13 cellular contexts compared by ENCODE assay signal in genomic region chr2:194363295-194363694, GRCh38.
DNase-seq lines count a peak whose midpoint lies in the region; ATAC-seq and TF ChIP-seq lines count a peak whose summit lies in the region.
"Had no signal": no experiment of that assay in that cellular context is flagged by ENCODE, and none has a peak within 500 bp of the region (broad histone marks: within the 10 kb centered on the region; RNA-seq: fewer than 3 reads in every experiment).

No MANE protein-coding gene starts in this region.

- TF ChIP-seq CTCF in GM20000 (IDR thresholded peaks at IDR 0.05; ENCODE audit: extremely low read depth, missing control alignments): no peak

- peak; percentile 91 for DNase-seq in NCI-H1694 (lab: John Stamatoyannopoulos, UW)
- DNase-seq in NCI-H446 treated with DMSO at 0.1 percent for 48 hours (lab: John Stamatoyannopoulos, UW): peak; percentile 83
- peak; percentile 86 for DNase-seq in NCI-H82 treated with DMSO at 0.1 percent for 48 hours (lab: John Stamatoyannopoulos, UW; ENCODE audit: unreplicated experiment)
- no peak for DNase-seq in T-helper 9 cell
- DNase-seq in left ventricle myocardium superior: no peak
- no peak for DNase-seq in GM20000 (ENCODE audit: low spot score)
- DNase-seq: Calu3; CD4-positive, alpha-beta T cell; DMS153; DND-41; GF-D8 had no signal

- ATAC-seq in left ventricle myocardium superior (no peak), HG02840 (IDR thresholded peaks at IDR 0.05; ENCODE audit: low FRiP score, unreplicated experiment) (no peak)
- ATAC-seq: HCT116 had no signal

- intact Hi-C loops in left ventricle myocardium superior (cut with micrococcal nuclease): no loop called here

Comparison
In these comparisons a context has a peak if more than half of its experiments do, and no peak if none do; other contexts are left out.
1. DNase-seq: peak in NCI-H1694 (single experiment), NCI-H446 treated with DMSO at 0.1 percent for 48 hours (single experiment) and NCI-H82 treated with DMSO at 0.1 percent for 48 hours (single experiment); none in T-helper 9 cell (single experiment), left ventricle myocardium superior (single experiment) and GM20000 (single experiment).